ENCODE assay signal across 8 cellular contexts in genomic region chr6:111997078-111997862, GRCh38. TPM values are rescaled to one million over a fixed set of nuclear protein-coding genes. Genes with fewer than 3 reads are reported as not detected.
DNase-seq lines count a peak whose midpoint lies in the region; ATAC-seq and TF ChIP-seq lines count a peak whose summit lies in the region.

No MANE protein-coding gene starts in this region.

- CTCF ChIA-PET in Panc1 (lab: Charles Lee) = interaction anchor here (1.0 kb wide), 1 partner anchor 10 kb away, joined by 5 read pairs; no protein-coding TSS in a partner anchor

- peak overlapping the region; percentile 66 for H3K4me3 Mint-ChIP-seq in activated T-cell treated with anti-CD3 and anti-CD28 coated beads, Interleukin-2, amount 50 U/mL, for 4 hours
- peak overlapping the region; percentile 35 for H3K4me3 Mint-ChIP-seq in nephron progenitor cell

- WGBS in stomach, 5 donors = 26 to 28% (median 27%) methylated on average over 24 of the region's 24 CpGs

- no peak for TF ChIP-seq POLR2A in stomach (IDR thresholded peaks at IDR 0.05)

- in situ Hi-C loops in Panc1 (cut with HindIII; ENCODE audit: low pct_unique_long_range_greater_than_20kb, low sequenced_read_pairs) = no loop called here

- POLR2A ChIA-PET in Panc1 (lab: Charles Lee) = no interaction called here

- peak; percentile 98 for TF ChIP-seq CTCF in Panc1 (IDR thresholded peaks at IDR 0.05)
- TF ChIP-seq CTCF in nephron progenitor cell (IDR thresholded peaks at IDR 0.05) = peak; percentile 88
- TF ChIP-seq CTCF in stomach (IDR thresholded peaks at IDR 0.05) = peak in 5 of 7 experiments; percentile 79 to 96 (median 85)

- H3K9me3 Mint-ChIP-seq in activated T-cell treated with anti-CD3 and anti-CD28 coated beads, Interleukin-2, amount 50 U/mL, for 4 hours = no peaks in the 10 kb centered on the region
- H3K9me3 Mint-ChIP-seq in nephron progenitor cell = no peaks in the 10 kb centered on the region

- DNase-seq in CD1c-positive myeloid dendritic cell (ENCODE audit: extremely low spot score) = peak; percentile 85
- peak; percentile 69 for DNase-seq in LHCN-M2 (ENCODE audit: low read depth)
- DNase-seq in Panc1 (ENCODE audit: low read depth, low spot score) = peak; percentile 67
- DNase-seq in activated T-cell treated with anti-CD3 and anti-CD28 coated beads, Interleukin-2, amount 50 U/mL, for 4 hours = peak; percentile 76
- peak; percentile 70 for DNase-seq in fibroblast of gingiva (ENCODE audit: low read depth)
- DNase-seq in nephron progenitor cell = peak; percentile 80
- peak; percentile 82 for DNase-seq in stomach

- H3K36me3 Mint-ChIP-seq in activated T-cell treated with anti-CD3 and anti-CD28 coated beads, Interleukin-2, amount 50 U/mL, for 4 hours (ENCODE audit: insufficient read depth) = no peaks in the 10 kb centered on the region
- no peaks in the 10 kb centered on the region for H3K36me3 Mint-ChIP-seq in nephron progenitor cell (ENCODE audit: low read depth)

- H3K9me3 ChIP-seq in Panc1 (ENCODE audit: control insufficient read depth, insufficient read depth, low read depth, low read length) (no peaks in the 10 kb centered on the region), stomach (no peaks in the 10 kb centered on the region)

- no TSS peak for BruUV-seq in Panc1 (replicated peaks; lab: Mats Ljungman, UMichigan)

- no peak overlapping the region for H3K4me3 ChIP-seq in Panc1 (ENCODE audit: low read depth in 2 of 2, low read length in 2 of 2)
- H3K4me3 ChIP-seq in stomach = no peak overlapping the region

- H3K27ac ChIP-seq in Panc1 (ENCODE audit: low read length) (no peak overlapping the region), stomach (peak overlapping the region in 2 of 5 donors; percentile 39 to 66)

- no peak for TF ChIP-seq EP300 in stomach (IDR thresholded peaks at IDR 0.05)

- H3K27ac Mint-ChIP-seq in nephron progenitor cell = no peak overlapping the region

- intact Hi-C loops in Panc1 (cut with micrococcal nuclease; ENCODE audit: unreplicated experiment) = loop anchor here (1.0 kb wide), 1 partner anchor 287 kb away; no protein-coding TSS in a partner anchor
- intact Hi-C loops in stomach (cut with DNase I; ENCODE audit: low total_unique reads) = loop anchor here (5.0 to 10.0 kb wide), 2 partner anchors 122 to 285 kb away; partner anchors contain the start of gene FYN

- no peaks in the 10 kb centered on the region for H3K27me3 Mint-ChIP-seq in activated T-cell treated with anti-CD3 and anti-CD28 coated beads, Interleukin-2, amount 50 U/mL, for 4 hours (ENCODE audit: low read depth)
- H3K27me3 Mint-ChIP-seq in nephron progenitor cell (ENCODE audit: low read depth, poor library complexity) = no peaks in the 10 kb centered on the region

- peak; percentile 59 for ATAC-seq in GM19467 (IDR thresholded peaks at IDR 0.05; ENCODE audit: unreplicated experiment)
- peak; percentile 95 for ATAC-seq in Panc1
- peak; percentile 65 to 76 for ATAC-seq in activated T-cell treated with anti-CD3 and anti-CD28 coated beads, Interleukin-2, amount 50 U/mL, for 4 hours

- H3K4me1 Mint-ChIP-seq in activated T-cell treated with anti-CD3 and anti-CD28 coated beads, Interleukin-2, amount 50 U/mL, for 4 hours (ENCODE audit: low read depth) = peaks cover 47% of the 10 kb centered on the region
- H3K4me1 Mint-ChIP-seq in nephron progenitor cell = peaks cover 40% of the 10 kb centered on the region

- H3K36me3 ChIP-seq in Panc1 (ENCODE audit: control insufficient read depth, insufficient read depth, low read length) (no peaks in the 10 kb centered on the region), stomach (no peaks in the 10 kb centered on the region)

- H3K4me1 ChIP-seq in Panc1 (ENCODE audit: control insufficient read depth, insufficient read depth, low read length) (no peaks in the 10 kb centered on the region), stomach (peaks cover 0 to 11% (median 8%) of the 10 kb centered on the region in 4 donors)

- peaks cover 24% of the 10 kb centered on the region for H3K27me3 ChIP-seq in Panc1 (ENCODE audit: control insufficient read depth, insufficient read depth, low read length)
- H3K27me3 ChIP-seq in stomach = no peaks in the 10 kb centered on the region

RNA-seq across cellular contexts. Expression of gene CCN6, which starts 56.6 kb away (rescaled TPM):
- total RNA-seq in LHCN-M2 (2014; rRNA removed) (not detected in 2 replicates), Panc1 (2021; ENCODE audit: unreplicated experiment) (3.0 TPM), stomach (not detected)
- polyA plus RNA-seq in LHCN-M2 (2012) = 0.02 TPM
- 3.4 TPM for polyA plus RNA-seq in Panc1 (2012; ENCODE audit: insufficient read length)
- under 1 TPM; 0.43 to 0.90 (median 0.58) TPM for total RNA-seq in activated T-cell treated with anti-CD3 and anti-CD28 coated beads, Interleukin-2, amount 50 U/mL, for 4 hours
- polyA plus RNA-seq in stomach = not detected
